22 cellular contexts compared by ENCODE assay signal in genomic region chr20:59309218-59309617, GRCh38. TPM values are rescaled to one million over a fixed set of nuclear protein-coding genes. Genes with fewer than 3 reads are reported as not detected.
"Had no signal": no experiment of that assay in that cellular context is flagged by ENCODE, and none has a peak within 500 bp of the region (broad histone marks: within the 10 kb centered on the region; RNA-seq: fewer than 3 reads in every experiment).

No MANE protein-coding gene starts in this region.

- DNase-seq: effector CD8-positive, alpha-beta T cell; foreskin melanocyte; head of caudate nucleus; hippocampal formation; occipital lobe; psoas muscle; retina; right lobe of liver; stimulated activated CD4-positive, alpha-beta T cell treated with anti-CD3 and anti-CD28 coated beads, Interleukin-2, amount 100 ng/mL, for 24 hours; stimulated activated CD4-positive, alpha-beta T cell treated with anti-CD3 and anti-CD28 coated beads, Interleukin-4, amount 100 ng/mL, for 4 hours; stimulated activated naive B cell treated with anti-CD40 and anti-IgM and Interleukin-4, amounts not matched to agents 10 μg/mL and 1 μg/mL and 100 μg/mL, for 72 hours; substantia nigra had no signal

- H3K36me3 Mint-ChIP-seq: natural killer cell treated with Interleukin-12 subunit alpha and Interleukin-12 subunit beta and Interleukin-15 and Interleukin-18, amount 100 ng/mL, for 72 hours; stimulated activated naive B cell treated with anti-CD40 and anti-IgM and Interleukin-4, amounts not matched to agents 10 μg/mL and 1 μg/mL and 100 μg/mL, for 72 hours had no signal

- H3K27ac ChIP-seq: coronary artery, psoas muscle, right lobe of liver, stomach, thoracic aorta had no signal

- H3K27ac Mint-ChIP-seq: natural killer cell treated with Interleukin-12 subunit alpha and Interleukin-12 subunit beta and Interleukin-15 and Interleukin-18, amount 100 ng/mL, for 72 hours; stimulated activated naive B cell treated with anti-CD40 and anti-IgM and Interleukin-4, amounts not matched to agents 10 μg/mL and 1 μg/mL and 100 μg/mL, for 72 hours had no signal

- ATAC-seq: natural killer cell treated with Interleukin-12 subunit alpha and Interleukin-12 subunit beta and Interleukin-15 and Interleukin-18, amount 100 ng/mL, for 72 hours; psoas muscle; right lobe of liver; stimulated activated naive B cell treated with anti-CD40 and anti-IgM and Interleukin-4, amounts not matched to agents 10 μg/mL and 1 μg/mL and 100 μg/mL, for 72 hours had no signal

- H3K9me3 ChIP-seq: psoas muscle, right lobe of liver, stomach, thoracic aorta had no signal

- H3K36me3 ChIP-seq: right lobe of liver, stomach, thoracic aorta had no signal

- H3K4me1 Mint-ChIP-seq: stimulated activated naive B cell treated with anti-CD40 and anti-IgM and Interleukin-4, amounts not matched to agents 10 μg/mL and 1 μg/mL and 100 μg/mL, for 72 hours had no signal

- H3K4me3 Mint-ChIP-seq: natural killer cell treated with Interleukin-12 subunit alpha and Interleukin-12 subunit beta and Interleukin-15 and Interleukin-18, amount 100 ng/mL, for 72 hours; stimulated activated naive B cell treated with anti-CD40 and anti-IgM and Interleukin-4, amounts not matched to agents 10 μg/mL and 1 μg/mL and 100 μg/mL, for 72 hours had no signal

- H3K9me3 Mint-ChIP-seq: natural killer cell treated with Interleukin-12 subunit alpha and Interleukin-12 subunit beta and Interleukin-15 and Interleukin-18, amount 100 ng/mL, for 72 hours; stimulated activated naive B cell treated with anti-CD40 and anti-IgM and Interleukin-4, amounts not matched to agents 10 μg/mL and 1 μg/mL and 100 μg/mL, for 72 hours had no signal

- H3K4me1 ChIP-seq: psoas muscle, right lobe of liver had no signal

- H3K4me3 ChIP-seq: coronary artery, psoas muscle, right lobe of liver, stomach, thoracic aorta had no signal

RNA-seq across cellular contexts. Expression of gene EDN3, which starts 8.8 kb away (rescaled TPM):
- total RNA-seq: dermis microvascular lymphatic vessel endothelial cell; kidney epithelial cell; lung microvascular endothelial cell; mesenteric fat pad; mononuclear cell; natural killer cell treated with Interleukin-12 subunit alpha and Interleukin-12 subunit beta and Interleukin-15 and Interleukin-18, amount 100 ng/mL, for 72 hours; right lobe of liver; thoracic aorta had no signal
- polyA plus RNA-seq: liver had no signal
